31 cellular contexts compared by ENCODE assay signal in the genomic region with DNA sequence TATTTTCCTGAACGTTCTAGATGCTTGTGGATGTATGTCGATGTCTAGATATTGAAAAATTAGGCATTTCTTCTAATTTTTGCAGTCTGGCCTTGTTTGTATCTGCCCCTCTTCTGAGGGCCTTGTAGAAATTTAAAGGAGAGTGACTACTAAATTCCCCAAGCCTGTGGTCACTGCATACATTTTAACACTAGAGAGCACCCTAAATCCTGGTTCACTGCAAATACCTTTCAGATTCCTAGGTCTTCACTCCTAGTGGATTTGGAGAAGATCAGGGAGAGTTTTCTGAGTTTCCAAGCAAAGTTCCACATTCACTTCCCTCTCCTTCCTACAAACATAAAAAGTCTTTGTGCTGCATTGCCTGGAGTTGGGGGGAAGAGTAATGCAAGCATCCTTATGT.
"Had no signal": no experiment of that assay in that cellular context is flagged by ENCODE, and none has a peak within 500 bp of the region (broad histone marks: within the 10 kb centered on the region; RNA-seq: fewer than 3 reads in every experiment).

No MANE protein-coding gene starts in this region.

- H3K27me3 Mint-ChIP-seq: activated CD4-positive, alpha-beta T cell treated with anti-CD3 and anti-CD28 coated beads for 36 hours; activated naive CD8-positive, alpha-beta T cell; naive B cell; stimulated activated memory B cell treated with anti-CD40 and anti-IgM and Interleukin-4, amounts not matched to agents 10 μg/mL and 1 μg/mL and 100 μg/mL, for 72 hours; stimulated activated naive CD8-positive, alpha-beta T cell treated with anti-CD3 and anti-CD28 coated beads, Interleukin-15, amount 100 ng/mL, for 72 hours had no signal

- H3K27ac ChIP-seq: brain microvascular endothelial cell, coronary artery, dorsolateral prefrontal cortex, gastrocnemius medialis, hepatocyte, right atrium auricular region, upper lobe of left lung, vagina had no signal

- H3K4me3 ChIP-seq: coronary artery, dorsolateral prefrontal cortex, gastrocnemius medialis, hepatocyte, right atrium auricular region, smooth muscle cell, upper lobe of left lung, vagina had no signal

- H3K36me3 ChIP-seq: brain microvascular endothelial cell, gastrocnemius medialis, right atrium auricular region, upper lobe of left lung, vagina had no signal

- H3K9me3 ChIP-seq: gastrocnemius medialis, upper lobe of left lung, vagina had no signal

- H3K27ac Mint-ChIP-seq: activated CD4-positive, alpha-beta T cell treated with anti-CD3 and anti-CD28 coated beads for 36 hours; activated naive CD8-positive, alpha-beta T cell; activated T-cell treated with anti-CD3 and anti-CD28 coated beads, Interleukin-2, amount 50 U/mL, for 72 hours; immature natural killer cell; mesothelial cell of epicardium; stimulated activated memory B cell treated with anti-CD40 and anti-IgM and Interleukin-4, amounts not matched to agents 10 μg/mL and 1 μg/mL and 100 μg/mL, for 72 hours had no signal

- H3K27me3 ChIP-seq: brain microvascular endothelial cell, gastrocnemius medialis, hepatocyte, right atrium auricular region, upper lobe of left lung, vagina had no signal

- H3K79me2 ChIP-seq: hepatocyte had no signal

- H3K36me3 Mint-ChIP-seq: activated naive CD8-positive, alpha-beta T cell; mesothelial cell of epicardium; naive B cell; stimulated activated memory B cell treated with anti-CD40 and anti-IgM and Interleukin-4, amounts not matched to agents 10 μg/mL and 1 μg/mL and 100 μg/mL, for 72 hours had no signal

- ATAC-seq: activated CD4-positive, alpha-beta T cell treated with anti-CD3 and anti-CD28 coated beads for 36 hours; activated T-cell treated with anti-CD3 and anti-CD28 coated beads, Interleukin-2, amount 50 U/mL, for 72 hours; gastrocnemius medialis; left colon; stimulated activated memory B cell treated with anti-CD40 and anti-IgM and Interleukin-4, amounts not matched to agents 10 μg/mL and 1 μg/mL and 100 μg/mL, for 72 hours; stimulated activated naive CD8-positive, alpha-beta T cell treated with anti-CD3 and anti-CD28 coated beads, Interleukin-15, amount 100 ng/mL, for 72 hours had no signal

- H3K4me3 Mint-ChIP-seq: activated CD4-positive, alpha-beta T cell treated with anti-CD3 and anti-CD28 coated beads for 36 hours; activated naive CD8-positive, alpha-beta T cell; activated T-cell treated with anti-CD3 and anti-CD28 coated beads, Interleukin-2, amount 50 U/mL, for 72 hours; immature natural killer cell; mesothelial cell of epicardium; stimulated activated memory B cell treated with anti-CD40 and anti-IgM and Interleukin-4, amounts not matched to agents 10 μg/mL and 1 μg/mL and 100 μg/mL, for 72 hours; stimulated activated naive CD8-positive, alpha-beta T cell treated with anti-CD3 and anti-CD28 coated beads, Interleukin-15, amount 100 ng/mL, for 72 hours had no signal

- H2AFZ ChIP-seq: hepatocyte had no signal

- H3K4me1 Mint-ChIP-seq: activated CD4-positive, alpha-beta T cell treated with anti-CD3 and anti-CD28 coated beads for 36 hours; immature natural killer cell; mesothelial cell of epicardium; naive B cell; stimulated activated memory B cell treated with anti-CD40 and anti-IgM and Interleukin-4, amounts not matched to agents 10 μg/mL and 1 μg/mL and 100 μg/mL, for 72 hours; stimulated activated naive CD8-positive, alpha-beta T cell treated with anti-CD3 and anti-CD28 coated beads, Interleukin-15, amount 100 ng/mL, for 72 hours had no signal

- DNase-seq: activated CD4-positive, alpha-beta T cell treated with anti-CD3 and anti-CD28 coated beads for 36 hours; activated CD4-positive, alpha-beta T cell treated with anti-CD3 and anti-CD28 coated beads, Interleukin-2, amount 50 U/mL, for 4 hours; activated CD4-positive, CD25-positive, alpha-beta regulatory T cell; activated naive CD4-positive, alpha-beta T cell; activated T-cell treated with anti-CD3 and anti-CD28 coated beads for 4 hours; activated T-cell treated with anti-CD3 and anti-CD28 coated beads, Interleukin-2, amount 50 U/mL, for 72 hours; brain microvascular endothelial cell; dorsolateral prefrontal cortex; effector memory CD4-positive, alpha-beta T cell; erythroblast; gastrocnemius medialis; immature natural killer cell; kidney; left colon; mammary epithelial cell; naive B cell; nucleus accumbens; stimulated activated CD4-positive, alpha-beta T cell treated with anti-CD3 and anti-CD28 coated beads, Interleukin-1b, Interleukin-23, amount 100 ng/mL, for 48 hours; stimulated activated CD4-positive, alpha-beta T cell treated with anti-CD3 and anti-CD28 coated beads, Interleukin-4, amount 100 ng/mL, for 4 hours; stimulated activated CD8-positive, alpha-beta memory T cell treated with anti-CD3 and anti-CD28 coated beads, Interleukin-4, amount 100 ng/mL, for 48 hours; stimulated activated naive CD8-positive, alpha-beta T cell treated with anti-CD3 and anti-CD28 coated beads, Interleukin-15, amount 100 ng/mL, for 72 hours; substantia nigra; upper lobe of left lung had no signal

- H3K4me2 ChIP-seq: hepatocyte, smooth muscle cell had no signal

- H3K4me1 ChIP-seq: gastrocnemius medialis, right atrium auricular region, upper lobe of left lung, vagina had no signal
